ENCODE assay signal across 8 cellular contexts in the genomic region with DNA sequence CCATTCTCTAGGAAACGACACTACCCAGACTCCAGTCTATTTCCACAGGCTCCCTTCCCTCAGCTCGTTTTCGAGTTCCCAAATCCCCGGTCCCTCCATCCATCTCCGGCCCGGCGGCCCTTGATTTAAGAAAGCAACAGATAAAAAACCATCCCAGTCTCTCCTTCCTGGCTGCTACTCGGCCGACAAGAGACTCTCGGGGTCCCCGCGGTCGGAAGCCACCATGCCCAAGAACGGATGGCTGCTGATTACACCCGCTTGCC. TPM values are rescaled to one million over a fixed set of nuclear protein-coding genes. Genes with fewer than 3 reads are reported as not detected.
A peak's percentile ranks its signal among the peaks of the same experiment; 100 is the strongest.
DNase-seq lines count a peak whose midpoint lies in the region; ATAC-seq and TF ChIP-seq lines count a peak whose summit lies in the region.

No MANE protein-coding gene starts in this region.

- TF ChIP-seq CTCF in kidney epithelial cell (IDR thresholded peaks at IDR 0.05; ENCODE audit: insufficient read depth, low read length, poor library complexity, severe bottlenecking), result no peak
- TF ChIP-seq CTCF in tibial artery (IDR thresholded peaks at IDR 0.05), result no peak

- H3K4me3 ChIP-seq in kidney epithelial cell (ENCODE audit: low read depth, low read length) (peak overlapping the region; percentile 77), tibial artery (peak overlapping the region; percentile 70 to 97)

- no peak for DNase-seq in T-helper 2 cell treated with Interferon-gamma antibody and Interleukin-4, amounts not matched to agents 5 μg/mL and 100 μg/mL, for 36 hours (ENCODE audit: low spot score)
- DNase-seq in T-helper 2 cell, result no peak
- DNase-seq in activated naive CD8-positive, alpha-beta T cell treated with anti-CD3 and anti-CD28 coated beads, Interleukin-2, amount 10 ng/mL, durations not matched to agents 7 days and 5 days, result no peak
- DNase-seq in kidney epithelial cell (ENCODE audit: low read depth), result no peak
- no peak for DNase-seq in tibial artery
- DNase-seq in ACHN, result no peak
- no peak for DNase-seq in NCI-H1436 treated with DMSO at 0.1 percent for 48 hours (lab: John Stamatoyannopoulos, UW)
- DNase-seq in NCI-H1048 (lab: John Stamatoyannopoulos, UW), result no peak

- no peaks in the 10 kb centered on the region for H3K9me3 Mint-ChIP-seq in T-helper 2 cell treated with Interferon-gamma antibody and Interleukin-4, amounts not matched to agents 5 μg/mL and 100 μg/mL, for 36 hours
- no peaks in the 10 kb centered on the region for H3K9me3 Mint-ChIP-seq in activated naive CD8-positive, alpha-beta T cell treated with anti-CD3 and anti-CD28 coated beads, Interleukin-2, amount 10 ng/mL, durations not matched to agents 7 days and 5 days

- H3K9me3 ChIP-seq in tibial artery, result no peaks in the 10 kb centered on the region

- H3K27ac Mint-ChIP-seq in T-helper 2 cell treated with Interferon-gamma antibody and Interleukin-4, amounts not matched to agents 5 μg/mL and 100 μg/mL, for 36 hours, result peak overlapping the region; percentile 89
- peak overlapping the region; percentile 88 for H3K27ac Mint-ChIP-seq in activated naive CD8-positive, alpha-beta T cell treated with anti-CD3 and anti-CD28 coated beads, Interleukin-2, amount 10 ng/mL, durations not matched to agents 7 days and 5 days

- H3K4me1 ChIP-seq in tibial artery, result peaks cover 0 to 39% (median 33%) of the 10 kb centered on the region in 4 donors

- H3K36me3 Mint-ChIP-seq in T-helper 2 cell treated with Interferon-gamma antibody and Interleukin-4, amounts not matched to agents 5 μg/mL and 100 μg/mL, for 36 hours (ENCODE audit: low read depth), result peaks cover 48% of the 10 kb centered on the region
- H3K36me3 Mint-ChIP-seq in activated naive CD8-positive, alpha-beta T cell treated with anti-CD3 and anti-CD28 coated beads, Interleukin-2, amount 10 ng/mL, durations not matched to agents 7 days and 5 days, result peaks cover 29% of the 10 kb centered on the region

- ATAC-seq in activated naive CD8-positive, alpha-beta T cell treated with anti-CD3 and anti-CD28 coated beads, Interleukin-2, amount 10 ng/mL, durations not matched to agents 7 days and 5 days (ENCODE audit: low read depth), result no peak

- H3K4me3 Mint-ChIP-seq in T-helper 2 cell treated with Interferon-gamma antibody and Interleukin-4, amounts not matched to agents 5 μg/mL and 100 μg/mL, for 36 hours, result peak overlapping the region; percentile 89
- H3K4me3 Mint-ChIP-seq in activated naive CD8-positive, alpha-beta T cell treated with anti-CD3 and anti-CD28 coated beads, Interleukin-2, amount 10 ng/mL, durations not matched to agents 7 days and 5 days, result peak overlapping the region; percentile 92

- H3K27me3 Mint-ChIP-seq in T-helper 2 cell treated with Interferon-gamma antibody and Interleukin-4, amounts not matched to agents 5 μg/mL and 100 μg/mL, for 36 hours (ENCODE audit: low read depth), result no peaks in the 10 kb centered on the region
- no peaks in the 10 kb centered on the region for H3K27me3 Mint-ChIP-seq in activated naive CD8-positive, alpha-beta T cell treated with anti-CD3 and anti-CD28 coated beads, Interleukin-2, amount 10 ng/mL, durations not matched to agents 7 days and 5 days

- H3K27me3 ChIP-seq in kidney epithelial cell (ENCODE audit: control insufficient read depth, insufficient read depth, low read length), result no peaks in the 10 kb centered on the region
- H3K27me3 ChIP-seq in tibial artery, result no peaks in the 10 kb centered on the region

- peaks cover 3% of the 10 kb centered on the region for H3K36me3 ChIP-seq in kidney epithelial cell (ENCODE audit: control insufficient read depth, insufficient read depth, low read length)
- peaks cover 33 to 41% (median 36%) of the 10 kb centered on the region in 3 donors for H3K36me3 ChIP-seq in tibial artery

- POLR2A ChIA-PET in activated naive CD8-positive, alpha-beta T cell treated with anti-CD3 and anti-CD28 coated beads, Interleukin-2, amount 10 ng/mL, durations not matched to agents 7 days and 5 days (lab: Charles Lee), result interaction anchor here (0.7 to 1.4 kb wide), 3 partner anchors 9 to 363 kb away, joined by 3 to 4 read pairs (median 4); partner anchors contain the start of gene NDEL1

- peaks cover 46% of the 10 kb centered on the region for H3K4me1 Mint-ChIP-seq in T-helper 2 cell treated with Interferon-gamma antibody and Interleukin-4, amounts not matched to agents 5 μg/mL and 100 μg/mL, for 36 hours (ENCODE audit: low read depth)
- peaks cover 43% of the 10 kb centered on the region for H3K4me1 Mint-ChIP-seq in activated naive CD8-positive, alpha-beta T cell treated with anti-CD3 and anti-CD28 coated beads, Interleukin-2, amount 10 ng/mL, durations not matched to agents 7 days and 5 days

- H3K27ac ChIP-seq in tibial artery, result peak overlapping the region; percentile 77 to 79

- intact Hi-C loops in tibial artery (cut with DNase I; ENCODE audit: low total_unique reads), result loop anchor here (2.0 to 5.0 kb wide), 2 partner anchors 136 to 1361 kb away; partner anchors contain the start of gene BCL6B

- in situ Hi-C loops in ACHN (cut with HindIII; ENCODE audit: low pct_ligation_motif_present, low pct_unique_long_range_greater_than_20kb, low sequenced_read_pairs), result no loop called here

RNA-seq across cellular contexts. Expression of gene RPL26, which starts 0.2 kb away (rescaled TPM):
- total RNA-seq in activated naive CD8-positive, alpha-beta T cell treated with anti-CD3 and anti-CD28 coated beads, Interleukin-2, amount 10 ng/mL, durations not matched to agents 7 days and 5 days, result 1,000 to 10,000 TPM; 1,984 to 2,045 TPM
- 6,130 and 6,972 TPM in 2 replicates for total RNA-seq in kidney epithelial cell

RNA-seq across cellular contexts. Expression of gene RNF222, which starts 14.8 kb away (rescaled TPM):
- under 1 TPM; 0.30 to 0.31 TPM for total RNA-seq in activated naive CD8-positive, alpha-beta T cell treated with anti-CD3 and anti-CD28 coated beads, Interleukin-2, amount 10 ng/mL, durations not matched to agents 7 days and 5 days
- 0.14 TPM in 1 of 2 replicates, not detected in the other for total RNA-seq in kidney epithelial cell

RNA-seq across cellular contexts. Expression of gene ODF4, which starts 43.2 kb away (rescaled TPM):
- total RNA-seq in activated naive CD8-positive, alpha-beta T cell treated with anti-CD3 and anti-CD28 coated beads, Interleukin-2, amount 10 ng/mL, durations not matched to agents 7 days and 5 days, result not detected
- total RNA-seq in kidney epithelial cell, result not detected in 2 replicates

RNA-seq across cellular contexts. Expression of gene NDEL1, which starts 52.9 kb away (rescaled TPM):
- 10 to 100 TPM; 68.4 to 79.0 TPM for total RNA-seq in activated naive CD8-positive, alpha-beta T cell treated with anti-CD3 and anti-CD28 coated beads, Interleukin-2, amount 10 ng/mL, durations not matched to agents 7 days and 5 days
- total RNA-seq in kidney epithelial cell, result 39.8 and 43.5 TPM in 2 replicates
